9 cellular contexts compared by ENCODE assay signal in genomic region chr1:150159550-150159949, GRCh38. TPM values are rescaled to one million over a fixed set of nuclear protein-coding genes. Genes with fewer than 3 reads are reported as not detected.
DNase-seq lines count a peak whose midpoint lies in the region; ATAC-seq, FAIRE-seq and TF ChIP-seq lines count a peak whose summit lies in the region.
"Had no signal": no experiment of that assay in that cellular context is flagged by ENCODE, and none has a peak within 500 bp of the region (broad histone marks: within the 10 kb centered on the region; RNA-seq: fewer than 3 reads in every experiment).

No MANE protein-coding gene starts in this region.

- no peaks in the 10 kb centered on the region for H3K9me2 ChIP-seq in OCI-LY1 (ENCODE audit: low read depth, low read length)

- H3K4me3 ChIP-seq in OCI-LY1 (ENCODE audit: low read depth, low read length, poor library complexity, severe bottlenecking) (peak overlapping the region; percentile 42), esophagus squamous epithelium (no peak overlapping the region), small intestine (ENCODE audit: low read depth in 1 of 2, low read length in 2 of 2) (no peak overlapping the region)

- WGBS in esophagus squamous epithelium, 2 donors, result 38 to 83% methylated on average over 1 to 8 of the region's 8 CpGs
- 60 to 80% (median 76%) methylated on average over 8 of the region's 8 CpGs for WGBS in small intestine, 3 donors

- H3K4me2 ChIP-seq in OCI-LY1 (ENCODE audit: low read length), result peak overlapping the region; percentile 65

- no peaks in the 10 kb centered on the region for H3K9me3 ChIP-seq in OCI-LY1 (ENCODE audit: low read length)
- no peaks in the 10 kb centered on the region for H3K9me3 ChIP-seq in esophagus squamous epithelium
- no peaks in the 10 kb centered on the region for H3K9me3 ChIP-seq in small intestine (ENCODE audit: control insufficient read depth, low read depth)

- intact Hi-C loops in esophagus squamous epithelium (cut with DNase I), result no loop called here

- ATAC-seq in GM18505 (IDR thresholded peaks at IDR 0.05; ENCODE audit: unreplicated experiment) (no peak), GM18909 (IDR thresholded peaks at IDR 0.05; ENCODE audit: poor library complexity, unreplicated experiment) (no peak), GM18868 (IDR thresholded peaks at IDR 0.05; ENCODE audit: unreplicated experiment) (no peak)

- no peak overlapping the region for H2AFZ ChIP-seq in OCI-LY1 (ENCODE audit: low read length)

- H3K27me3 ChIP-seq in OCI-LY1 (ENCODE audit: insufficient read depth, low read length), result no peaks in the 10 kb centered on the region
- H3K27me3 ChIP-seq in esophagus squamous epithelium, result no peaks in the 10 kb centered on the region
- no peaks in the 10 kb centered on the region for H3K27me3 ChIP-seq in small intestine (ENCODE audit: control insufficient read depth in 2 of 2, insufficient read depth in 2 of 2, low read length in 2 of 2)

- no peaks in the 10 kb centered on the region for H3F3A ChIP-seq in OCI-LY1 (ENCODE audit: insufficient read depth, low read length)

- TF ChIP-seq POLR2A in GM18505 (IDR thresholded peaks at IDR 0.05; ENCODE audit: borderline replicate concordance, extremely low read depth, insufficient read depth, insufficient read length) (peak; percentile 67), esophagus squamous epithelium (IDR thresholded peaks at IDR 0.05) (peak in 1 of 4 donors; percentile 20)

- DNase-seq in esophagus squamous epithelium (lab: John Stamatoyannopoulos, UW) (no peak), small intestine (no peak), NCI-H82 treated with DMSO at 0.1 percent for 48 hours (lab: John Stamatoyannopoulos, UW; ENCODE audit: unreplicated experiment) (no peak)
- DNase-seq in activated CD4-positive, alpha-beta T cell treated with anti-CD3 and anti-CD28 coated beads for 1 hour, result no peak
- DNase-seq: activated T-cell treated with anti-CD3 and anti-CD28 coated beads for 4 hours had no signal

- no peaks in the 10 kb centered on the region for H4K20me1 ChIP-seq in OCI-LY1 (ENCODE audit: insufficient read depth, low read length)

- H3K36me3 ChIP-seq in OCI-LY1 (ENCODE audit: insufficient read depth, low read length), result peaks cover 16% of the 10 kb centered on the region; the same call in 1 of the 2 replicates
- peaks cover 0 to 44% (median 0%) of the 10 kb centered on the region in 3 donors for H3K36me3 ChIP-seq in esophagus squamous epithelium
- peaks cover 4 to 12% of the 10 kb centered on the region in 2 donors for H3K36me3 ChIP-seq in small intestine (ENCODE audit: control insufficient read depth in 2 of 2, insufficient read depth in 2 of 2, low read length in 2 of 2)

- H3K4me1 ChIP-seq in OCI-LY1 (ENCODE audit: insufficient read depth, low read length, severe bottlenecking) (peaks cover 46% of the 10 kb centered on the region), esophagus squamous epithelium (peaks cover 6 to 91% (median 16%) of the 10 kb centered on the region in 3 donors), small intestine (ENCODE audit: control insufficient read depth in 2 of 2, insufficient read depth in 1 of 2, low read depth in 1 of 2, low read length in 1 of 2) (peaks cover 0 to 2% of the 10 kb centered on the region in 2 donors)

- peak overlapping the region; percentile 86 for H3K27ac ChIP-seq in OCI-LY1 (ENCODE audit: low read depth, low read length, poor library complexity, severe bottlenecking)
- peak overlapping the region in 3 of 4 donors; percentile 67 to 94 (median 93) for H3K27ac ChIP-seq in esophagus squamous epithelium
- H3K27ac ChIP-seq in small intestine (ENCODE audit: low read depth in 1 of 2, low read length in 1 of 2), result peak overlapping the region; percentile 36 to 76

- no peak for FAIRE-seq in small intestine (lab: Jason Lieb, UNC)

- H3K79me2 ChIP-seq in OCI-LY1 (ENCODE audit: insufficient read depth, low read length), result no peaks in the 10 kb centered on the region

- H3K9ac ChIP-seq in OCI-LY1 (ENCODE audit: low read length), result peak overlapping the region; percentile 53

- TF ChIP-seq CTCF in OCI-LY1 (IDR thresholded peaks at IDR 0.05; ENCODE audit: low read length), result no peak
- no peak for TF ChIP-seq CTCF in esophagus squamous epithelium (IDR thresholded peaks at IDR 0.05)

RNA-seq across cellular contexts. Expression of gene PLEKHO1, which starts 9.8 kb away (rescaled TPM):
- 10 to 100 TPM in 2 of 4 donors, 1 to 10 TPM in 2; 6.0 to 46.9 (median 13.3) TPM for total RNA-seq in esophagus squamous epithelium
- 10 to 100 TPM in 2 of 3 donors, 1 to 10 TPM in 1; 8.1 to 38.4 (median 29.8) TPM for polyA plus RNA-seq in small intestine
